ENCODE assay signal across 18 cellular contexts in genomic region chr1:10768552-10768951, GRCh38. TPM values are rescaled to one million over a fixed set of nuclear protein-coding genes. Genes with fewer than 3 reads are reported as not detected.
DNase-seq lines count a peak whose midpoint lies in the region; ATAC-seq and TF ChIP-seq lines count a peak whose summit lies in the region.
"Had no signal": no experiment of that assay in that cellular context is flagged by ENCODE, and none has a peak within 500 bp of the region (broad histone marks: within the 10 kb centered on the region; RNA-seq: fewer than 3 reads in every experiment).

No MANE protein-coding gene starts in this region.

- H3K36me3 Mint-ChIP-seq in chondrocyte (ENCODE audit: low read depth) = no peaks in the 10 kb centered on the region
- peaks cover 2% of the 10 kb centered on the region for H3K36me3 Mint-ChIP-seq in neural progenitor cell

- no peaks in the 10 kb centered on the region for H3K9me3 Mint-ChIP-seq in chondrocyte (ENCODE audit: low read depth)
- no peaks in the 10 kb centered on the region for H3K9me3 Mint-ChIP-seq in neural progenitor cell
- H3K9me3 Mint-ChIP-seq: CD4-positive, alpha-beta T cell had no signal

- no peak for ATAC-seq in left lobe of liver
- ATAC-seq in HG03175 (IDR thresholded peaks at IDR 0.05; ENCODE audit: unreplicated experiment) = no peak

- no peaks in the 10 kb centered on the region for H3K9me3 ChIP-seq in neural progenitor cell (ENCODE audit: low read depth)
- H3K9me3 ChIP-seq: Peyer's patch had no signal

- TF ChIP-seq CTCF in C4-2B (conservative IDR thresholded peaks at IDR 0.05) (no peak), chondrocyte (IDR thresholded peaks at IDR 0.05) (no peak), neural progenitor cell (IDR thresholded peaks at IDR 0.05) (no peak)

- H4K20me1 ChIP-seq in neural progenitor cell (ENCODE audit: low read depth) = peaks cover 27% of the 10 kb centered on the region

- H3K27ac ChIP-seq in C4-2B (peak overlapping the region; percentile 71; the same call in 1 of the 2 replicates), neural progenitor cell (no peak overlapping the region)
- H3K27ac ChIP-seq: Peyer's patch had no signal

- H3K27ac Mint-ChIP-seq in chondrocyte (ENCODE audit: unreplicated experiment) (no peak overlapping the region), neural progenitor cell (no peak overlapping the region)
- H3K27ac Mint-ChIP-seq: CD4-positive, alpha-beta T cell had no signal

- no peaks in the 10 kb centered on the region for H3K79me2 ChIP-seq in neural progenitor cell (ENCODE audit: low read depth)

- no peaks in the 10 kb centered on the region for H3K27me3 ChIP-seq in neural progenitor cell
- H3K27me3 ChIP-seq: Peyer's patch had no signal

- H3K9ac ChIP-seq in neural progenitor cell = no peak overlapping the region

- no peak overlapping the region for H3K4me3 ChIP-seq in Jurkat, Clone E6-1 (ENCODE audit: low read length)
- no peak overlapping the region for H3K4me3 ChIP-seq in neural progenitor cell
- H3K4me3 ChIP-seq: Peyer's patch had no signal

- no peak overlapping the region for H3K4me2 ChIP-seq in neural progenitor cell

- H3K4me1 Mint-ChIP-seq in chondrocyte (ENCODE audit: low read depth) (no peaks in the 10 kb centered on the region), neural progenitor cell (peaks cover 41% of the 10 kb centered on the region)

- H3K27me3 Mint-ChIP-seq in chondrocyte (ENCODE audit: low read depth) = peaks cover 22% of the 10 kb centered on the region
- peaks cover 13% of the 10 kb centered on the region for H3K27me3 Mint-ChIP-seq in neural progenitor cell (ENCODE audit: insufficient read depth, low read depth)
- H3K27me3 Mint-ChIP-seq: CD4-positive, alpha-beta T cell had no signal

- peaks cover 17% of the 10 kb centered on the region for H3K4me1 ChIP-seq in neural progenitor cell

- no peak overlapping the region for H2AFZ ChIP-seq in neural progenitor cell (replicated peaks)

- DNase-seq in NCI-H82 (lab: John Stamatoyannopoulos, UW) (peak; percentile 34), NCI-H82 treated with DMSO at 0.1 percent for 48 hours (lab: John Stamatoyannopoulos, UW; ENCODE audit: unreplicated experiment) (no peak), chondrocyte (ENCODE audit: low spot score) (peak; percentile 55), left lobe of liver (ENCODE audit: low spot score) (no peak), neural progenitor cell (ENCODE audit: low spot score) (no peak)
- peak; percentile 18 for DNase-seq in Jurkat, Clone E6-1 (ENCODE audit: low read depth, low spot score)
- DNase-seq: AML-193; CD4-positive, alpha-beta T cell; GF-D8; GOT3; MV-4-11; NCI-H146; NCI-H345; NCI-H748 treated with DMSO at 0.1 percent for 48 hours; Peyer's patch; SHP77 treated with DMSO at 0.1 percent for 48 hours had no signal

- no peaks in the 10 kb centered on the region for H3F3A ChIP-seq in neural progenitor cell (ENCODE audit: low read depth)

- H3K4me3 Mint-ChIP-seq in chondrocyte (ENCODE audit: unreplicated experiment) (no peak overlapping the region), neural progenitor cell (no peak overlapping the region)
- H3K4me3 Mint-ChIP-seq: CD4-positive, alpha-beta T cell had no signal

- no peaks in the 10 kb centered on the region for H3K36me3 ChIP-seq in neural progenitor cell
- H3K36me3 ChIP-seq: Peyer's patch had no signal

RNA-seq across cellular contexts. Expression of gene CASZ1, which starts 27.9 kb away (rescaled TPM):
- polyA plus RNA-seq in Jurkat, Clone E6-1 (2012; ENCODE audit: insufficient read depth, insufficient read length) = 8.8 TPM
- total RNA-seq in chondrocyte (1.9 to 4.1 TPM (median 3.4 TPM) in 3 replicates), left lobe of liver (4.8 TPM), neural progenitor cell (ENCODE audit: low replicate concordance) (3.4 and 10.1 TPM in 2 replicates)

Comparison
In these comparisons a context has a peak if more than half of its experiments do, and no peak if none do; other contexts are left out.
1. DNase-seq: peak in NCI-H82 (single experiment), Jurkat, Clone E6-1 (single experiment) and chondrocyte (single experiment); none in NCI-H82 treated with DMSO at 0.1 percent for 48 hours (single experiment), left lobe of liver (single experiment) and neural progenitor cell (single experiment).